In genomic region chr1:99010679-99011078, GRCh38 we compare ENCODE assay signal across 29 cellular contexts. TPM values are rescaled to one million over a fixed set of nuclear protein-coding genes. Genes with fewer than 3 reads are reported as not detected.
"Had no signal": no experiment of that assay in that cellular context is flagged by ENCODE, and none has a peak within 500 bp of the region (broad histone marks: within the 10 kb centered on the region; RNA-seq: fewer than 3 reads in every experiment).

No MANE protein-coding gene starts in this region.

- H3K36me3 ChIP-seq: esophagus squamous epithelium, gastrocnemius medialis, heart right ventricle, left lung, lower lobe of right lung had no signal

- FAIRE-seq: endometrium, islet of Langerhans, keratinocyte had no signal

- H3K27ac ChIP-seq: epithelial cell of prostate, esophagus squamous epithelium, gastrocnemius medialis, heart right ventricle, left lung, lower lobe of right lung had no signal

- DNase-seq: cortex of kidney; effector CD8-positive, alpha-beta T cell; effector memory CD8-positive, alpha-beta T cell; endodermal cell; erythroblast; esophagus squamous epithelium; foreskin fibroblast; foreskin melanocyte; gastrocnemius medialis; glutamatergic neuron; head of caudate nucleus; heart right ventricle; hippocampal formation; left cardiac atrium; left lung; left ventricle myocardium superior; lower lobe of right lung; mesenchymal stem cell; mucosa of descending colon; naive B cell had no signal

- H3K4me3 ChIP-seq: esophagus squamous epithelium, gastrocnemius medialis, heart right ventricle, left lung, lower lobe of right lung, mucosa of descending colon had no signal

- H3K9me3 ChIP-seq: esophagus squamous epithelium, gastrocnemius medialis, heart right ventricle, left lung, lower lobe of right lung, mucosa of descending colon had no signal

- ATAC-seq: effector memory CD8-positive, alpha-beta T cell; esophagus mucosa; gastrocnemius medialis; heart right ventricle; left cardiac atrium; left lung; left ventricle myocardium superior; lower lobe of right lung; mucosa of descending colon had no signal

- H3K4me1 ChIP-seq: esophagus squamous epithelium, gastrocnemius medialis, heart right ventricle, left lung, lower lobe of right lung had no signal

RNA-seq across cellular contexts. Expression of gene PLPPR5, which starts 6.0 kb away (rescaled TPM):
- total RNA-seq: dermis microvascular lymphatic vessel endothelial cell, esophagus mucosa, esophagus squamous epithelium, gastrocnemius medialis, left cardiac atrium, left ventricle myocardium superior, lower lobe of right lung, lung microvascular endothelial cell, mesenteric fat pad, myocyte had no signal
- polyA plus RNA-seq: heart right ventricle had no signal
